ENCODE assay signal across 10 cellular contexts in the genomic region with DNA sequence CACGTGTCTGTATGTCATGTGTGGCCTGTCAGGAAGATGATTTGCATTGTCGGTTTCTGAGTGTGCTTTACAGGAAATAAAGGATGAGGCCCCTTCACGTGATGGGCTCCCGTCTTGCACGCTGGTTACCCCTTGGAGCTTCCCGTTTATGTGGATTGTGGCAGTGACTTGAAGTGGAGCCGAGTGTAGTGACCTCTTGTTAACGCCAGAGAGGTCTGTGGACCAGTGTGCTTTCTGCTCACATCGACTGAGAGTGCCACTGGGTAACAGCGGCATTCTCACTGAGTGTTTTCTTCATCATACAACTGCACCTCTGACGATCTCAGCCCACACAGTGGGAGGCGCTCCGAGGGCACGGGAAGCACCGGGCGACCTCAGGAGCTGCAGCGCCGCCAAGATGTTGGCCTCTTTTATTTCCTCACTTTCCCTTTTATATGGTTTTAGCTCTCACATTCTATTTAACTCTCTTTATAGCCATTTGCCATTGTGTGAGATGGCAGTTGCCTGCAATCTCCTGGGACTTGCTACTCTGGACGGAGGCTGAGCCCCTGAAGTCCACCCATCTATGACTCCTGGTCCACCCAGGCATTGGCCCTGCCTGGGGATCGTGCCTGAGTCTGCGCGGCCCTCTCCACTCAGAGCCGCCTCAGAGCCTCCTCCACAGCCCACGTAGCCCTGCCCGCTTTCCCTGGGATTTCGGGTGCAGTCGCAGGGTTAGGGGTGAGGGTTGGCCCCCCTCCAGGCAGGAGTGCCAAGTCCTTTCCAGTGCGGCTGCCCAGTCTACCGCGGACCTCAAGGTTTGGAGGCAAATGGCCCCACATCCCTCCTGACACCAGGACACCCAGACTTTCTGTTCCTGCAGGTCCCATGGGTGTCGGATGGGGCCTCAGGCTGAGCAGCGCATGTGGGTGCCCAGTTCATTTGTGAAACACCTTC.
DNase-seq lines count a peak whose midpoint lies in the region; ATAC-seq and TF ChIP-seq lines count a peak whose summit lies in the region.
"Had no signal": no experiment of that assay in that cellular context is flagged by ENCODE, and none has a peak within 500 bp of the region (broad histone marks: within the 10 kb centered on the region; RNA-seq: fewer than 3 reads in every experiment).

No MANE protein-coding gene starts in this region.

- no peaks in the 10 kb centered on the region for H3K9me3 ChIP-seq in gastroesophageal sphincter
- H3K9me3 ChIP-seq: thoracic aorta had no signal

- ATAC-seq in GM21576 (IDR thresholded peaks at IDR 0.05; ENCODE audit: unreplicated experiment) (peak; percentile 58), gastroesophageal sphincter (peak; percentile 13)

- H3K36me3 ChIP-seq in gastroesophageal sphincter = no peaks in the 10 kb centered on the region
- H3K36me3 ChIP-seq: thoracic aorta had no signal

- H3K4me1 ChIP-seq in gastroesophageal sphincter = no peaks in the 10 kb centered on the region

- TF ChIP-seq EP300 in gastroesophageal sphincter (IDR thresholded peaks at IDR 0.05) = no peak

- 64 to 88% methylated on average over 13 to 18 of the region's 32 CpGs for WGBS in gastroesophageal sphincter (ENCODE audit: low coverage in 1 of 2), 2 donors

- DNase-seq in T-helper 2 cell = peak in 3 of 5 experiments; percentile 14 to 65 (median 17)
- DNase-seq in stimulated activated CD8-positive, alpha-beta memory T cell treated with anti-CD3 and anti-CD28 coated beads, Interleukin-15, amount 100 ng/mL, for 48 hours (ENCODE audit: low read depth in 2 of 2) = peak; percentile 47 to 49
- no peak for DNase-seq in HuH-7.5 (ENCODE audit: low spot score)
- no peak for DNase-seq in NCI-H345 treated with DMSO at 0.1 percent for 48 hours (lab: John Stamatoyannopoulos, UW; ENCODE audit: unreplicated experiment)
- no peak for DNase-seq in NCI-H2227 (lab: John Stamatoyannopoulos, UW; ENCODE audit: unreplicated experiment)

- no peaks in the 10 kb centered on the region for H3K27me3 ChIP-seq in gastroesophageal sphincter

- no peak for TF ChIP-seq POLR2A in gastroesophageal sphincter (IDR thresholded peaks at IDR 0.05)

- TF ChIP-seq CTCF in 22Rv1 (IDR thresholded peaks at IDR 0.05) = peak; percentile 10; the same call in 1 of the 2 replicates
- TF ChIP-seq CTCF in gastroesophageal sphincter (IDR thresholded peaks at IDR 0.05) = no peak

- H3K27ac ChIP-seq in 22Rv1 = no peak overlapping the region
- no peak overlapping the region for H3K27ac ChIP-seq in gastroesophageal sphincter
- H3K27ac ChIP-seq: SK-N-MC, thoracic aorta had no signal

- H3K4me3 ChIP-seq in gastroesophageal sphincter = no peak overlapping the region
- H3K4me3 ChIP-seq: SK-N-MC, thoracic aorta had no signal

Comparison
In these comparisons a context has a peak if more than half of its experiments do, and no peak if none do; other contexts are left out.
1. DNase-seq: peak in T-helper 2 cell (3 of 5) and stimulated activated CD8-positive, alpha-beta memory T cell treated with anti-CD3 and anti-CD28 coated beads, Interleukin-15, amount 100 ng/mL, for 48 hours (2 of 2); none in HuH-7.5 (single experiment), NCI-H345 treated with DMSO at 0.1 percent for 48 hours (single experiment) and NCI-H2227 (single experiment).